Comparison of ENCODE assay signal across 1 cellular context in the genomic region with DNA sequence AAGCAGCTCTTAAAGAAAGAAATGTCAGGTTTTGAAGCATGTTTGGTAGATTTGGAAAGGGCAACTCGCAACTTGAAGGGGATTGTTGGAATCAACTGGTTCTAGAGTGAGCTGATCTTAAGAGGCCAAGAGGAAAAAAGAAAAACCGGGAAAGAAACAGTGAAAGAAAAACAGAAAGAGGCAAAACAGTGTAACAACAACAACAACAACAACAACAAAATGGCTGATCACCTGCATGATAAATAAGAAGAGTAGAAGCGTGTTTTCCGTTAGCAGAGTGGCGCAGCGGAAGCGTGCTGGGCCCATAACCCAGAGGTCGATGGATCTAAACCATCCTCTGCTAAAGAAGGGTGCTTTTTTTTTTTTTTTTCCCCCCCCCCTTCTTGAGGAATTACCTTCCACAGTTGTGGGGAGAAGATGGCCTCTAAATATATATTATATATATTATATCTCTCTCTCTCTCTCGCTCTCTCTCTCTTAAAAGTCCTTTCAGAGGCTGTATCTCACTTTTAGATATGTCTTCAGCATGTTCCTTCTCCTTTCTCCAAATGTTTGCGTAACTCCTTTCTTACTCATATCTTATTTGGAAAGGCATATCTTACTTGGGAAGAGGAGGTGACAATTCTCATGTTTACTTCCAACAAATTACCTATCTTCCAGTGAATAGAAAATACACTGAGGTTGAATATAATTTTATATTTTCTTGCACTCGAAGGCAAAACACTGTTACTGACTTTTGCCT.
TF ChIP-seq lines count a peak whose summit lies in the region.

No MANE protein-coding gene starts in this region.

TF ChIP-seq in K562, 482 proteins besides CTCF, POLR2A, EP300 and RAD21 (continued from another document and continues in another):
- TF ChIP-seq, protein P1, sequence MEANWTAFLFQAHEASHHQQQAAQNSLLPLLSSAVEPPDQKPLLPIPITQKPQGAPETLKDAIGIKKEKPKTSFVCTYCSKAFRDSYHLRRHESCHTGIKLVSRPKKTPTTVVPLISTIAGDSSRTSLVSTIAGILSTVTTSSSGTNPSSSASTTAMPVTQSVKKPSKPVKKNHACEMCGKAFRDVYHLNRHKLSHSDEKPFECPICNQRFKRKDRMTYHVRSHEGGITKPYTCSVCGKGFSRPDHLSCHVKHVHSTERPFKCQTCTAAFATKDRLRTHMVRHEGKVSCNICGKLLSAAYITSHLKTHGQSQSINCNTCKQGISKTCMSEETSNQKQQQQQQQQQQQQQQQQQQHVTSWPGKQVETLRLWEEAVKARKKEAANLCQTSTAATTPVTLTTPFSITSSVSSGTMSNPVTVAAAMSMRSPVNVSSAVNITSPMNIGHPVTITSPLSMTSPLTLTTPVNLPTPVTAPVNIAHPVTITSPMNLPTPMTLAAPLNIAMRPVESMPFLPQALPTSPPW (CRISPR knock-in tag; IDR thresholded peaks at IDR 0.05): peak; percentile 92
- 0 out of 2 replicates have a peak, but pooled peaks have one; percentile 38 for TF ChIP-seq MXI1 (IDR thresholded peaks at IDR 0.05; ENCODE audit: low read depth, low read length)
- TF ChIP-seq GTF2E2 (tag; IDR thresholded peaks at IDR 0.05): peak; percentile 21; the same call in 1 of the 2 replicates
- no peak for TF ChIP-seq NCOA6 (IDR thresholded peaks at IDR 0.05)
- TF ChIP-seq, protein P2, sequence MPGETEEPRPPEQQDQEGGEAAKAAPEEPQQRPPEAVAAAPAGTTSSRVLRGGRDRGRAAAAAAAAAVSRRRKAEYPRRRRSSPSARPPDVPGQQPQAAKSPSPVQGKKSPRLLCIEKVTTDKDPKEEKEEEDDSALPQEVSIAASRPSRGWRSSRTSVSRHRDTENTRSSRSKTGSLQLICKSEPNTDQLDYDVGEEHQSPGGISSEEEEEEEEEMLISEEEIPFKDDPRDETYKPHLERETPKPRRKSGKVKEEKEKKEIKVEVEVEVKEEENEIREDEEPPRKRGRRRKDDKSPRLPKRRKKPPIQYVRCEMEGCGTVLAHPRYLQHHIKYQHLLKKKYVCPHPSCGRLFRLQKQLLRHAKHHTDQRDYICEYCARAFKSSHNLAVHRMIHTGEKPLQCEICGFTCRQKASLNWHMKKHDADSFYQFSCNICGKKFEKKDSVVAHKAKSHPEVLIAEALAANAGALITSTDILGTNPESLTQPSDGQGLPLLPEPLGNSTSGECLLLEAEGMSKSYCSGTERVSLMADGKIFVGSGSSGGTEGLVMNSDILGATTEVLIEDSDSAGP (CRISPR knock-in tag; IDR thresholded peaks at IDR 0.05): no peak
- TF ChIP-seq ADNP (tag; IDR thresholded peaks at IDR 0.05): peak; percentile 90
- TF ChIP-seq NFIX (CRISPR knock-in tag; IDR thresholded peaks at IDR 0.05; ENCODE audit: low read depth): no peak
- TF ChIP-seq, protein P3, sequence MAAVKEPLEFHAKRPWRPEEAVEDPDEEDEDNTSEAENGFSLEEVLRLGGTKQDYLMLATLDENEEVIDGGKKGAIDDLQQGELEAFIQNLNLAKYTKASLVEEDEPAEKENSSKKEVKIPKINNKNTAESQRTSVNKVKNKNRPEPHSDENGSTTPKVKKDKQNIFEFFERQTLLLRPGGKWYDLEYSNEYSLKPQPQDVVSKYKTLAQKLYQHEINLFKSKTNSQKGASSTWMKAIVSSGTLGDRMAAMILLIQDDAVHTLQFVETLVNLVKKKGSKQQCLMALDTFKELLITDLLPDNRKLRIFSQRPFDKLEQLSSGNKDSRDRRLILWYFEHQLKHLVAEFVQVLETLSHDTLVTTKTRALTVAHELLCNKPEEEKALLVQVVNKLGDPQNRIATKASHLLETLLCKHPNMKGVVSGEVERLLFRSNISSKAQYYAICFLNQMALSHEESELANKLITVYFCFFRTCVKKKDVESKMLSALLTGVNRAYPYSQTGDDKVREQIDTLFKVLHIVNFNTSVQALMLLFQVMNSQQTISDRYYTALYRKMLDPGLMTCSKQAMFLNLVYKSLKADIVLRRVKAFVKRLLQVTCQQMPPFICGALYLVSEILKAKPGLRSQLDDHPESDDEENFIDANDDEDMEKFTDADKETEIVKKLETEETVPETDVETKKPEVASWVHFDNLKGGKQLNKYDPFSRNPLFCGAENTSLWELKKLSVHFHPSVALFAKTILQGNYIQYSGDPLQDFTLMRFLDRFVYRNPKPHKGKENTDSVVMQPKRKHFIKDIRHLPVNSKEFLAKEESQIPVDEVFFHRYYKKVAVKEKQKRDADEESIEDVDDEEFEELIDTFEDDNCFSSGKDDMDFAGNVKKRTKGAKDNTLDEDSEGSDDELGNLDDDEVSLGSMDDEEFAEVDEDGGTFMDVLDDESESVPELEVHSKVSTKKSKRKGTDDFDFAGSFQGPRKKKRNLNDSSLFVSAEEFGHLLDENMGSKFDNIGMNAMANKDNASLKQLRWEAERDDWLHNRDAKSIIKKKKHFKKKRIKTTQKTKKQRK (IDR thresholded peaks at IDR 0.05; ENCODE audit: borderline replicate concordance, low read depth, low read length): no peak
- TF ChIP-seq IRF2 (CRISPR knock-in tag; IDR thresholded peaks at IDR 0.05): no peak
- TF ChIP-seq RBM39 (optimal IDR thresholded peaks at IDR 0.05; ENCODE audit: low read depth, low read length): no peak
- TF ChIP-seq, protein P4, sequence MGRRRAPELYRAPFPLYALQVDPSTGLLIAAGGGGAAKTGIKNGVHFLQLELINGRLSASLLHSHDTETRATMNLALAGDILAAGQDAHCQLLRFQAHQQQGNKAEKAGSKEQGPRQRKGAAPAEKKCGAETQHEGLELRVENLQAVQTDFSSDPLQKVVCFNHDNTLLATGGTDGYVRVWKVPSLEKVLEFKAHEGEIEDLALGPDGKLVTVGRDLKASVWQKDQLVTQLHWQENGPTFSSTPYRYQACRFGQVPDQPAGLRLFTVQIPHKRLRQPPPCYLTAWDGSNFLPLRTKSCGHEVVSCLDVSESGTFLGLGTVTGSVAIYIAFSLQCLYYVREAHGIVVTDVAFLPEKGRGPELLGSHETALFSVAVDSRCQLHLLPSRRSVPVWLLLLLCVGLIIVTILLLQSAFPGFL (CRISPR knock-in tag; IDR thresholded peaks at IDR 0.05): no peak
- TF ChIP-seq BMI1 (IDR thresholded peaks at IDR 0.05; ENCODE audit: low read length): no peak
- TF ChIP-seq ZFPM2 (CRISPR knock-in tag; IDR thresholded peaks at IDR 0.05): no peak
- TF ChIP-seq ZNF699 (CRISPR knock-in tag; IDR thresholded peaks at IDR 0.05; ENCODE audit: insufficient replicate concordance): no peak
- TF ChIP-seq ETV6 (IDR thresholded peaks at IDR 0.05; ENCODE audit: borderline replicate concordance in 1 of 2, low read depth in 2 of 2, low read length in 1 of 2): no peak
- no peak for TF ChIP-seq ETV6 (CRISPR knock-in tag; IDR thresholded peaks at IDR 0.05; ENCODE audit: borderline replicate concordance)
- TF ChIP-seq, protein P5, sequence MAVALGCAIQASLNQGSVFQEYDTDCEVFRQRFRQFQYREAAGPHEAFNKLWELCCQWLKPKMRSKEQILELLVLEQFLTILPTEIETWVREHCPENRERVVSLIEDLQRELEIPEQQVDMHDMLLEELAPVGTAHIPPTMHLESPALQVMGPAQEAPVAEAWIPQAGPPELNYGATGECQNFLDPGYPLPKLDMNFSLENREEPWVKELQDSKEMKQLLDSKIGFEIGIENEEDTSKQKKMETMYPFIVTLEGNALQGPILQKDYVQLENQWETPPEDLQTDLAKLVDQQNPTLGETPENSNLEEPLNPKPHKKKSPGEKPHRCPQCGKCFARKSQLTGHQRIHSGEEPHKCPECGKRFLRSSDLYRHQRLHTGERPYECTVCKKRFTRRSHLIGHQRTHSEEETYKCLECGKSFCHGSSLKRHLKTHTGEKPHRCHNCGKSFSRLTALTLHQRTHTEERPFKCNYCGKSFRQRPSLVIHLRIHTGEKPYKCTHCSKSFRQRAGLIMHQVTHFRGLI (CRISPR knock-in tag; IDR thresholded peaks at IDR 0.05): peak; percentile 26; the same call in 1 of the 2 replicates
- TF ChIP-seq, protein P6, sequence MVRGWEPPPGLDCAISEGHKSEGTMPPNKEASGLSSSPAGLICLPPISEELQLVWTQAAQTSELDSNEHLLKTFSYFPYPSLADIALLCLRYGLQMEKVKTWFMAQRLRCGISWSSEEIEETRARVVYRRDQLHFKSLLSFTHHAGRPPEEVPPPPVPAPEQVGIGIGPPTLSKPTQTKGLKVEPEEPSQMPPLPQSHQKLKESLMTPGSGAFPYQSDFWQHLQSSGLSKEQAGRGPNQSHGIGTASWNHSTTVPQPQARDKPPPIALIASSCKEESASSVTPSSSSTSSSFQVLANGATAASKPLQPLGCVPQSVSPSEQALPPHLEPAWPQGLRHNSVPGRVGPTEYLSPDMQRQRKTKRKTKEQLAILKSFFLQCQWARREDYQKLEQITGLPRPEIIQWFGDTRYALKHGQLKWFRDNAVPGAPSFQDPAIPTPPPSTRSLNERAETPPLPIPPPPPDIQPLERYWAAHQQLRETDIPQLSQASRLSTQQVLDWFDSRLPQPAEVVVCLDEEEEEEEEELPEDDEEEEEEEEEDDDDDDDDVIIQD (CRISPR knock-in tag; IDR thresholded peaks at IDR 0.05): 0 out of 2 replicates have a peak, but pooled peaks have one; percentile 33
- TF ChIP-seq DDX20 (tag; IDR thresholded peaks at IDR 0.05; ENCODE audit: low read depth): 0 out of 2 replicates have a peak, but pooled peaks have one; percentile 38
- peak; percentile 72 to 85; a peak in 3 of 4 replicates for TF ChIP-seq HDAC1 (IDR thresholded peaks at IDR 0.05)
- TF ChIP-seq RUNX1 (IDR thresholded peaks at IDR 0.05; ENCODE audit: low read depth): no peak
- TF ChIP-seq ZNF778 (CRISPR knock-in tag; IDR thresholded peaks at IDR 0.05): no peak
- TF ChIP-seq ZNF644 (tag; IDR thresholded peaks at IDR 0.05; ENCODE audit: low read depth): peak; percentile 32; the same call in 1 of the 2 replicates
- TF ChIP-seq, protein P7, sequence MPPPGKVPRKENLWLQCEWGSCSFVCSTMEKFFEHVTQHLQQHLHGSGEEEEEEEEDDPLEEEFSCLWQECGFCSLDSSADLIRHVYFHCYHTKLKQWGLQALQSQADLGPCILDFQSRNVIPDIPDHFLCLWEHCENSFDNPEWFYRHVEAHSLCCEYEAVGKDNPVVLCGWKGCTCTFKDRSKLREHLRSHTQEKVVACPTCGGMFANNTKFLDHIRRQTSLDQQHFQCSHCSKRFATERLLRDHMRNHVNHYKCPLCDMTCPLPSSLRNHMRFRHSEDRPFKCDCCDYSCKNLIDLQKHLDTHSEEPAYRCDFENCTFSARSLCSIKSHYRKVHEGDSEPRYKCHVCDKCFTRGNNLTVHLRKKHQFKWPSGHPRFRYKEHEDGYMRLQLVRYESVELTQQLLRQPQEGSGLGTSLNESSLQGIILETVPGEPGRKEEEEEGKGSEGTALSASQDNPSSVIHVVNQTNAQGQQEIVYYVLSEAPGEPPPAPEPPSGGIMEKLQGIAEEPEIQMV (tag; conservative IDR thresholded peaks at IDR 0.05; ENCODE audit: low read depth): peak; percentile 72
- TF ChIP-seq KLF10 (CRISPR knock-in tag; IDR thresholded peaks at IDR 0.05): no peak
- TF ChIP-seq GATAD2A (IDR thresholded peaks at IDR 0.05): peak; percentile 55
- 0 out of 2 replicates have a peak, but pooled peaks have one; percentile 4 for TF ChIP-seq NCOR1 (IDR thresholded peaks at IDR 0.05)
- 0 out of 2 replicates have a peak, but pooled peaks have one; percentile 10 for TF ChIP-seq RAD51 (IDR thresholded peaks at IDR 0.05; ENCODE audit: borderline replicate concordance, low read depth)
- TF ChIP-seq, protein P8, sequence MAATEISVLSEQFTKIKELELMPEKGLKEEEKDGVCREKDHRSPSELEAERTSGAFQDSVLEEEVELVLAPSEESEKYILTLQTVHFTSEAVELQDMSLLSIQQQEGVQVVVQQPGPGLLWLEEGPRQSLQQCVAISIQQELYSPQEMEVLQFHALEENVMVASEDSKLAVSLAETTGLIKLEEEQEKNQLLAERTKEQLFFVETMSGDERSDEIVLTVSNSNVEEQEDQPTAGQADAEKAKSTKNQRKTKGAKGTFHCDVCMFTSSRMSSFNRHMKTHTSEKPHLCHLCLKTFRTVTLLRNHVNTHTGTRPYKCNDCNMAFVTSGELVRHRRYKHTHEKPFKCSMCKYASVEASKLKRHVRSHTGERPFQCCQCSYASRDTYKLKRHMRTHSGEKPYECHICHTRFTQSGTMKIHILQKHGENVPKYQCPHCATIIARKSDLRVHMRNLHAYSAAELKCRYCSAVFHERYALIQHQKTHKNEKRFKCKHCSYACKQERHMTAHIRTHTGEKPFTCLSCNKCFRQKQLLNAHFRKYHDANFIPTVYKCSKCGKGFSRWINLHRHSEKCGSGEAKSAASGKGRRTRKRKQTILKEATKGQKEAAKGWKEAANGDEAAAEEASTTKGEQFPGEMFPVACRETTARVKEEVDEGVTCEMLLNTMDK (IDR thresholded peaks at IDR 0.05; ENCODE audit: borderline replicate concordance, insufficient read depth, low read depth, low read length, poor library complexity, severe bottlenecking): no peak
- TF ChIP-seq, protein P9, sequence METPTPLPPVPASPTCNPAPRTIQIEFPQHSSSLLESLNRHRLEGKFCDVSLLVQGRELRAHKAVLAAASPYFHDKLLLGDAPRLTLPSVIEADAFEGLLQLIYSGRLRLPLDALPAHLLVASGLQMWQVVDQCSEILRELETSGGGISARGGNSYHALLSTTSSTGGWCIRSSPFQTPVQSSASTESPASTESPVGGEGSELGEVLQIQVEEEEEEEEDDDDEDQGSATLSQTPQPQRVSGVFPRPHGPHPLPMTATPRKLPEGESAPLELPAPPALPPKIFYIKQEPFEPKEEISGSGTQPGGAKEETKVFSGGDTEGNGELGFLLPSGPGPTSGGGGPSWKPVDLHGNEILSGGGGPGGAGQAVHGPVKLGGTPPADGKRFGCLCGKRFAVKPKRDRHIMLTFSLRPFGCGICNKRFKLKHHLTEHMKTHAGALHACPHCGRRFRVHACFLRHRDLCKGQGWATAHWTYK (CRISPR knock-in tag; IDR thresholded peaks at IDR 0.05): 0 out of 2 replicates have a peak, but pooled peaks have one; percentile 25
- peak; percentile 48; the same call in 1 of the 2 replicates for TF ChIP-seq BHLHE40 (IDR thresholded peaks at IDR 0.05; ENCODE audit: low read length)
- no peak for TF ChIP-seq KHSRP (IDR thresholded peaks at IDR 0.05)
- no peak for TF ChIP-seq TAF15 (IDR thresholded peaks at IDR 0.05; ENCODE audit: low read depth, low read length)
- TF ChIP-seq, protein P10, sequence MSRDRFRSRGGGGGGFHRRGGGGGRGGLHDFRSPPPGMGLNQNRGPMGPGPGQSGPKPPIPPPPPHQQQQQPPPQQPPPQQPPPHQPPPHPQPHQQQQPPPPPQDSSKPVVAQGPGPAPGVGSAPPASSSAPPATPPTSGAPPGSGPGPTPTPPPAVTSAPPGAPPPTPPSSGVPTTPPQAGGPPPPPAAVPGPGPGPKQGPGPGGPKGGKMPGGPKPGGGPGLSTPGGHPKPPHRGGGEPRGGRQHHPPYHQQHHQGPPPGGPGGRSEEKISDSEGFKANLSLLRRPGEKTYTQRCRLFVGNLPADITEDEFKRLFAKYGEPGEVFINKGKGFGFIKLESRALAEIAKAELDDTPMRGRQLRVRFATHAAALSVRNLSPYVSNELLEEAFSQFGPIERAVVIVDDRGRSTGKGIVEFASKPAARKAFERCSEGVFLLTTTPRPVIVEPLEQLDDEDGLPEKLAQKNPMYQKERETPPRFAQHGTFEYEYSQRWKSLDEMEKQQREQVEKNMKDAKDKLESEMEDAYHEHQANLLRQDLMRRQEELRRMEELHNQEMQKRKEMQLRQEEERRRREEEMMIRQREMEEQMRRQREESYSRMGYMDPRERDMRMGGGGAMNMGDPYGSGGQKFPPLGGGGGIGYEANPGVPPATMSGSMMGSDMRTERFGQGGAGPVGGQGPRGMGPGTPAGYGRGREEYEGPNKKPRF (IDR thresholded peaks at IDR 0.05; ENCODE audit: low read depth, low read length): no peak
